Comparison of ENCODE assay signal across 17 cellular contexts in the genomic region with DNA sequence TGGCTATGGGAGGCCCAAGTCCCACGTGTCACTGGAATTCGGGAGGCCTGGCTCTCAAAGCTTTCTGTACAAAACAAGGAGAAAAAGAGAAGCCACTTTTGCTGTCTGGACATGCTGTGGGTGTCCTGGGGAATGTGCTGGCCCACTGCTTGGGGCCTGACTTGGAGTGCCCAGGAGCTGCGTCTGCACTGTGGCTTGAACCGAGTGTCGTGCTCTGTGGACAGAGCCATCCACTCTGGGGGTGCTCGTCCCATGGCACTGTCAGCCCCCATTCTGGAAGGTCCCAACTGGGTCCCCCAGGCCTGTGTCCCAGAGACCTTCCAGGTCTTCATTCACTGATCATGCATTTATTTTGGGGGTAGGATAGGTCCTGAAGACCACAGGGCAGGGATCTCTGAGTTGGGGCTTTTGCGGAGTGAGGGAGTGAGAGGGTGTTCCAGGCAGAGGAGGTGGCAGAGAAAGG.
"Had no signal": no experiment of that assay in that cellular context is flagged by ENCODE, and none has a peak within 500 bp of the region (broad histone marks: within the 10 kb centered on the region; RNA-seq: fewer than 3 reads in every experiment).

No MANE protein-coding gene starts in this region.

- H3K9me3 ChIP-seq: ascending aorta, breast epithelium, esophagus squamous epithelium, ovary, SJSA1, transverse colon had no signal

- H3K4me1 Mint-ChIP-seq: activated CD8-positive, alpha-beta memory T cell treated with anti-CD3 and anti-CD28 coated beads, Interleukin-2, amount 10 ng/mL, durations not matched to agents 7 days and 5 days; neural crest cell had no signal

- H3K9me3 Mint-ChIP-seq: activated CD4-positive, alpha-beta memory T cell treated with anti-CD3 and anti-CD28 coated beads for 36 hours; activated naive CD4-positive, alpha-beta T cell treated with anti-CD3 and anti-CD28 coated beads for 36 hours; activated naive CD8-positive, alpha-beta T cell treated with anti-CD3 and anti-CD28 coated beads, Interleukin-2, amount 50 U/mL, for 24 hours; activated T-helper 2 cell treated with anti-CD3 and anti-CD28 coated beads, Interferon-gamma antibody, Interleukin-2, Interleukin-4, amounts not matched to agents 10 μg/mL and 5 μg/mL and 100 μg/mL, durations not matched to agents 14 hours and 24 hours and 36 hours; immature natural killer cell; neural crest cell had no signal

- ATAC-seq: activated CD8-positive, alpha-beta memory T cell treated with anti-CD3 and anti-CD28 coated beads, Interleukin-2, amount 10 ng/mL, durations not matched to agents 7 days and 5 days; activated naive CD8-positive, alpha-beta T cell treated with anti-CD3 and anti-CD28 coated beads, Interleukin-2, amount 50 U/mL, for 24 hours had no signal

- H3K4me3 ChIP-seq: ascending aorta, breast epithelium, esophagus squamous epithelium, lung, ovary, SJSA1, transverse colon had no signal

- H3K27me3 Mint-ChIP-seq: activated CD4-positive, alpha-beta memory T cell treated with anti-CD3 and anti-CD28 coated beads for 36 hours; activated CD8-positive, alpha-beta memory T cell treated with anti-CD3 and anti-CD28 coated beads, Interleukin-2, amount 10 ng/mL, durations not matched to agents 7 days and 5 days; activated naive CD8-positive, alpha-beta T cell treated with anti-CD3 and anti-CD28 coated beads, Interleukin-2, amount 50 U/mL, for 24 hours had no signal

- H3K27ac Mint-ChIP-seq: activated CD4-positive, alpha-beta memory T cell treated with anti-CD3 and anti-CD28 coated beads for 36 hours; activated CD8-positive, alpha-beta memory T cell treated with anti-CD3 and anti-CD28 coated beads, Interleukin-2, amount 10 ng/mL, durations not matched to agents 7 days and 5 days; activated naive CD4-positive, alpha-beta T cell treated with anti-CD3 and anti-CD28 coated beads for 36 hours; activated naive CD8-positive, alpha-beta T cell treated with anti-CD3 and anti-CD28 coated beads, Interleukin-2, amount 50 U/mL, for 24 hours; activated T-helper 2 cell treated with anti-CD3 and anti-CD28 coated beads, Interferon-gamma antibody, Interleukin-2, Interleukin-4, amounts not matched to agents 10 μg/mL and 5 μg/mL and 100 μg/mL, durations not matched to agents 14 hours and 24 hours and 36 hours had no signal

- H3K27me3 ChIP-seq: ascending aorta, breast epithelium, esophagus squamous epithelium, ovary, SJSA1, transverse colon had no signal

- H3K36me3 Mint-ChIP-seq: activated CD4-positive, alpha-beta memory T cell treated with anti-CD3 and anti-CD28 coated beads for 36 hours; activated CD8-positive, alpha-beta memory T cell treated with anti-CD3 and anti-CD28 coated beads, Interleukin-2, amount 10 ng/mL, durations not matched to agents 7 days and 5 days; immature natural killer cell had no signal

- H3K36me3 ChIP-seq: ascending aorta, breast epithelium, esophagus squamous epithelium, ovary, SJSA1, transverse colon had no signal

- H3K4me3 Mint-ChIP-seq: activated CD4-positive, alpha-beta memory T cell treated with anti-CD3 and anti-CD28 coated beads for 36 hours; activated CD8-positive, alpha-beta memory T cell treated with anti-CD3 and anti-CD28 coated beads, Interleukin-2, amount 10 ng/mL, durations not matched to agents 7 days and 5 days; activated naive CD4-positive, alpha-beta T cell treated with anti-CD3 and anti-CD28 coated beads for 36 hours; activated naive CD8-positive, alpha-beta T cell treated with anti-CD3 and anti-CD28 coated beads, Interleukin-2, amount 50 U/mL, for 24 hours; immature natural killer cell; neural crest cell had no signal

- DNase-seq: activated CD4-positive, alpha-beta memory T cell treated with anti-CD3 and anti-CD28 coated beads for 36 hours; activated CD8-positive, alpha-beta memory T cell treated with anti-CD3 and anti-CD28 coated beads, Interleukin-2, amount 10 ng/mL, durations not matched to agents 7 days and 5 days; activated naive CD4-positive, alpha-beta T cell treated with anti-CD3 and anti-CD28 coated beads for 36 hours; activated naive CD8-positive, alpha-beta T cell treated with anti-CD3 and anti-CD28 coated beads, Interleukin-2, amount 50 U/mL, for 24 hours; activated T-cell treated with anti-CD3 and anti-CD28 coated beads, Interleukin-2, amount 50 U/mL, for 1 hour; esophagus squamous epithelium; immature natural killer cell; midbrain; stimulated activated naive CD4-positive, alpha-beta T cell; transverse colon had no signal

- H3K4me1 ChIP-seq: ascending aorta, breast epithelium, SJSA1 had no signal

- H3K27ac ChIP-seq: ascending aorta, breast epithelium, esophagus squamous epithelium, ovary, SJSA1, transverse colon had no signal
